28 cellular contexts compared by ENCODE assay signal in the genomic region with DNA sequence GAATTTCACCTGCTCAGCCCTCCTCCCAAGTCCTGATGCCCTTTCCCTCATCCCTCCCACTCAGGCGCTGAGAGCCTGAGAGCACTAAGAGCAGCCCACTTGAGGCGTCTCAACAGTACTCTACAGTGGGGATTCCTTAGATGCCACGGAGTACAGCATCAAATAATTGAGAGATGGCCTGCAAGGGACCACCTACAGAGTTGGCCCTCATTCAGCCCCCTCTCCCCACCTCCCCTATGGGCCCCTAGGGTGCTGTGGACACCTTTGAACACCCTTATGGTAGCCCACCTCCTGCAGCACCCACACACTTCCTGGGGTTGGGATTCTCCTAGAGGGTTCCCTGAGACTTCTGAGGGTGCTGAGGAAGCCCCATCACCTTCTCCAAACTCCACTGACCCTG. TPM values are rescaled to one million over a fixed set of nuclear protein-coding genes. Genes with fewer than 3 reads are reported as not detected.
DNase-seq lines count a peak whose midpoint lies in the region; ATAC-seq and TF ChIP-seq lines count a peak whose summit lies in the region.
"Had no signal": no experiment of that assay in that cellular context is flagged by ENCODE, and none has a peak within 500 bp of the region (broad histone marks: within the 10 kb centered on the region; RNA-seq: fewer than 3 reads in every experiment).

No MANE protein-coding gene starts in this region.

- H3K27ac Mint-ChIP-seq in activated T-helper 2 cell treated with anti-CD3 and anti-CD28 coated beads, Interferon-gamma antibody, Interleukin-2, Interleukin-4, amounts not matched to agents 10 μg/mL and 5 μg/mL and 100 μg/mL, durations not matched to agents 14 hours and 24 hours and 36 hours, result no peak overlapping the region
- H3K27ac Mint-ChIP-seq: CD14-positive monocyte had no signal

- H2BK120ac ChIP-seq in trophoblast cell (ENCODE audit: insufficient read depth, low read length, poor library complexity), result no peak overlapping the region

- H3K4me3 Mint-ChIP-seq in activated T-helper 2 cell treated with anti-CD3 and anti-CD28 coated beads, Interferon-gamma antibody, Interleukin-2, Interleukin-4, amounts not matched to agents 10 μg/mL and 5 μg/mL and 100 μg/mL, durations not matched to agents 14 hours and 24 hours and 36 hours (ENCODE audit: low read depth), result no peak overlapping the region
- H3K4me3 Mint-ChIP-seq: CD4-positive, alpha-beta memory T cell; CD4-positive, CD25-positive, alpha-beta regulatory T cell had no signal

- no peak overlapping the region for H3K4me2 ChIP-seq in trophoblast cell (ENCODE audit: low read length)
- H3K4me2 ChIP-seq: BLaER1 had no signal

- peaks cover 9% of the 10 kb centered on the region for H3K36me3 Mint-ChIP-seq in activated T-helper 2 cell treated with anti-CD3 and anti-CD28 coated beads, Interferon-gamma antibody, Interleukin-2, Interleukin-4, amounts not matched to agents 10 μg/mL and 5 μg/mL and 100 μg/mL, durations not matched to agents 14 hours and 24 hours and 36 hours (ENCODE audit: low read depth)

- H3K36me3 ChIP-seq in esophagus muscularis mucosa, result no peaks in the 10 kb centered on the region
- no peaks in the 10 kb centered on the region for H3K36me3 ChIP-seq in trophoblast cell (ENCODE audit: control insufficient read depth in 1 of 2, insufficient read depth in 2 of 2, low read length in 2 of 2)
- H3K36me3 ChIP-seq in upper lobe of right lung, result no peaks in the 10 kb centered on the region
- no peaks in the 10 kb centered on the region for H3K36me3 ChIP-seq in WERI-Rb-1
- H3K36me3 ChIP-seq: BE2C, BLaER1 had no signal

- H3K4ac ChIP-seq in trophoblast cell (ENCODE audit: low read depth, low read length), result no peak overlapping the region

- 77% methylated on average over 2 of the region's 3 CpGs for WGBS in esophagus muscularis mucosa
- WGBS in trophoblast cell (ENCODE audit: extremely low coverage, insufficient coverage, insufficient read length), result no CpG with 5 or more reads among the region's 3 CpGs

- no peak overlapping the region for H4K12ac ChIP-seq in trophoblast cell (ENCODE audit: low read depth, low read length)

- H3K9me3 ChIP-seq in esophagus muscularis mucosa, result peaks cover 0 to 9% (median 0%) of the 10 kb centered on the region in 4 donors
- H3K9me3 ChIP-seq in trophoblast cell (ENCODE audit: insufficient read depth, low read depth, low read length), result peaks cover 3% of the 10 kb centered on the region
- H3K9me3 ChIP-seq in upper lobe of right lung, result no peaks in the 10 kb centered on the region
- no peaks in the 10 kb centered on the region for H3K9me3 ChIP-seq in WERI-Rb-1 (ENCODE audit: severe bottlenecking)
- H3K9me3 ChIP-seq: BE2C, BLaER1 had no signal

- H3K4me1 Mint-ChIP-seq in activated T-helper 2 cell treated with anti-CD3 and anti-CD28 coated beads, Interferon-gamma antibody, Interleukin-2, Interleukin-4, amounts not matched to agents 10 μg/mL and 5 μg/mL and 100 μg/mL, durations not matched to agents 14 hours and 24 hours and 36 hours (ENCODE audit: low read depth), result peaks cover 21% of the 10 kb centered on the region

- no peak overlapping the region for H4K8ac ChIP-seq in trophoblast cell (ENCODE audit: low read depth, low read length)

- no peak overlapping the region for H2BK5ac ChIP-seq in trophoblast cell (ENCODE audit: low read depth, low read length, poor library complexity)

- no peak overlapping the region for H3K18ac ChIP-seq in trophoblast cell (ENCODE audit: low read length)

- H3K27me3 ChIP-seq in esophagus muscularis mucosa (peaks cover 0 to 16% (median 0%) of the 10 kb centered on the region in 4 donors), trophoblast cell (ENCODE audit: insufficient read depth, low read length) (no peaks in the 10 kb centered on the region), upper lobe of right lung (no peaks in the 10 kb centered on the region), WERI-Rb-1 (ENCODE audit: insufficient read depth, low read depth, severe bottlenecking) (peaks cover 49% of the 10 kb centered on the region)
- H3K27me3 ChIP-seq: BE2C had no signal

- TF ChIP-seq CTCF in esophagus muscularis mucosa (IDR thresholded peaks at IDR 0.05), result no peak
- TF ChIP-seq CTCF in upper lobe of right lung (IDR thresholded peaks at IDR 0.05), result no peak
- no peak for TF ChIP-seq CTCF in WERI-Rb-1 (IDR thresholded peaks at IDR 0.05; ENCODE audit: low read depth, low read length)

- no peaks in the 10 kb centered on the region for H3K4me1 ChIP-seq in esophagus muscularis mucosa
- H3K4me1 ChIP-seq in trophoblast cell (ENCODE audit: control insufficient read depth in 1 of 2, insufficient read depth in 2 of 2, low read length in 2 of 2), result no peaks in the 10 kb centered on the region
- H3K4me1 ChIP-seq in upper lobe of right lung, result no peaks in the 10 kb centered on the region
- H3K4me1 ChIP-seq: BE2C had no signal

- no peak overlapping the region for H3K9ac ChIP-seq in trophoblast cell (ENCODE audit: low read length)
- H3K9ac ChIP-seq: BLaER1 had no signal

- H3K4me3 ChIP-seq in esophagus muscularis mucosa, result no peak overlapping the region
- peak overlapping the region; percentile 40 for H3K4me3 ChIP-seq in trophoblast cell (ENCODE audit: low read depth, low read length)
- H3K4me3 ChIP-seq in upper lobe of right lung, result no peak overlapping the region
- H3K4me3 ChIP-seq in WERI-Rb-1 (ENCODE audit: low read depth, low read length), result no peak overlapping the region
- H3K4me3 ChIP-seq: BLaER1, GM12878 had no signal

- intact Hi-C loops in esophagus muscularis mucosa (cut with DNase I) (no loop called here), upper lobe of right lung (cut with DNase I) (no loop called here)
- intact Hi-C loops in activated T-helper 2 cell treated with anti-CD3 and anti-CD28 coated beads, Interferon-gamma antibody, Interleukin-2, Interleukin-4, amounts not matched to agents 10 μg/mL and 5 μg/mL and 100 μg/mL, durations not matched to agents 14 hours and 24 hours and 36 hours (cut with micrococcal nuclease), result no loop called here

- DNase-seq in esophagus muscularis mucosa (ENCODE audit: extremely low spot score), result peak; percentile 66
- DNase-seq in trophoblast cell, result no peak
- DNase-seq in upper lobe of right lung, result no peak
- DNase-seq in activated T-helper 2 cell treated with anti-CD3 and anti-CD28 coated beads, Interferon-gamma antibody, Interleukin-2, Interleukin-4, amounts not matched to agents 10 μg/mL and 5 μg/mL and 100 μg/mL, durations not matched to agents 14 hours and 24 hours and 36 hours (ENCODE audit: low spot score), result no peak
- no peak for DNase-seq in activated naive CD4-positive, alpha-beta T cell treated with Interleukin-2 at 50 U/mL for 16 hours
- no peak for DNase-seq in WERI-Rb-1
- DNase-seq: 8988T; ACHN; BE2C; C1 segment of cervical spinal cord; CD4-positive, alpha-beta memory T cell; CD4-positive, CD25-positive, alpha-beta regulatory T cell; CD8-positive, alpha-beta memory T cell; COR-L47; DMS 273 treated with DMSO at 0.1 percent for 48 hours; DMS153; DMS53; DMS79; DND-41; EL; GDM1 had no signal

- no peaks in the 10 kb centered on the region for H3K79me1 ChIP-seq in trophoblast cell (ENCODE audit: low read length)

- H3K27me3 Mint-ChIP-seq in activated T-helper 2 cell treated with anti-CD3 and anti-CD28 coated beads, Interferon-gamma antibody, Interleukin-2, Interleukin-4, amounts not matched to agents 10 μg/mL and 5 μg/mL and 100 μg/mL, durations not matched to agents 14 hours and 24 hours and 36 hours (ENCODE audit: low read depth), result no peaks in the 10 kb centered on the region
- H3K27me3 Mint-ChIP-seq: CD4-positive, CD25-positive, alpha-beta regulatory T cell; CD8-positive, alpha-beta memory T cell had no signal

- H3K23ac ChIP-seq in trophoblast cell (ENCODE audit: low read length), result no peak overlapping the region

- H3K27ac ChIP-seq in esophagus muscularis mucosa (replicated peaks in 1 of 4), result no peak overlapping the region
- no peak overlapping the region for H3K27ac ChIP-seq in trophoblast cell (ENCODE audit: low read depth, low read length)
- H3K27ac ChIP-seq in upper lobe of right lung, result no peak overlapping the region
- no peak overlapping the region for H3K27ac ChIP-seq in WERI-Rb-1
- H3K27ac ChIP-seq: BLaER1 had no signal

- H4K91ac ChIP-seq in trophoblast cell (ENCODE audit: low read depth, low read length), result no peak overlapping the region

- no peak for TF ChIP-seq POLR2A in esophagus muscularis mucosa (IDR thresholded peaks at IDR 0.05; ENCODE audit: low read depth)

- H3K79me2 ChIP-seq in trophoblast cell (ENCODE audit: control insufficient read depth, insufficient read depth, low read length, poor library complexity), result no peaks in the 10 kb centered on the region

- peak; percentile 22 for ATAC-seq in upper lobe of right lung
- ATAC-seq: GM12878 had no signal

- H2AK5ac ChIP-seq in trophoblast cell (ENCODE audit: low read length), result no peak overlapping the region

- H2BK12ac ChIP-seq in trophoblast cell (ENCODE audit: low read length), result no peak overlapping the region

- peaks cover 17% of the 10 kb centered on the region for H3K9me3 Mint-ChIP-seq in activated T-helper 2 cell treated with anti-CD3 and anti-CD28 coated beads, Interferon-gamma antibody, Interleukin-2, Interleukin-4, amounts not matched to agents 10 μg/mL and 5 μg/mL and 100 μg/mL, durations not matched to agents 14 hours and 24 hours and 36 hours

- no peak for TF ChIP-seq EP300 in esophagus muscularis mucosa (IDR thresholded peaks at IDR 0.05)

- H3K14ac ChIP-seq in trophoblast cell (ENCODE audit: low read length), result no peak overlapping the region

- H2AFZ ChIP-seq in trophoblast cell (ENCODE audit: insufficient read depth, low read length, poor library complexity), result no peak overlapping the region

RNA-seq across cellular contexts. Expression of a gene that starts 37.1 kb away (rescaled TPM):
- total RNA-seq in esophagus muscularis mucosa (not detected), upper lobe of right lung (0.81 TPM)
- not detected in 2 replicates for polyA plus RNA-seq in trophoblast cell (2013)
- total RNA-seq in activated T-helper 2 cell treated with anti-CD3 and anti-CD28 coated beads, Interferon-gamma antibody, Interleukin-2, Interleukin-4, amounts not matched to agents 10 μg/mL and 5 μg/mL and 100 μg/mL, durations not matched to agents 14 hours and 24 hours and 36 hours, result 25.1 and 28.7 TPM in 2 replicates
- total RNA-seq: A673, Daoy, G401 had no signal
- polyA plus RNA-seq: AG04450 had no signal

Comparison
In these comparisons a context has a peak if more than half of its experiments do, and no peak if none do; other contexts are left out.
1. RNA of a gene that starts 37.1 kb away (total RNA-seq): 25.1 to 28.7 TPM in activated T-helper 2 cell treated with anti-CD3 and anti-CD28 coated beads, Interferon-gamma antibody, Interleukin-2, Interleukin-4, amounts not matched to agents 10 μg/mL and 5 μg/mL and 100 μg/mL, durations not matched to agents 14 hours and 24 hours and 36 hours; 0.81 TPM in upper lobe of right lung (single experiment) and not detected in esophagus muscularis mucosa; every median in the first group is over 10 times any median in the second.